In the genomic region with DNA sequence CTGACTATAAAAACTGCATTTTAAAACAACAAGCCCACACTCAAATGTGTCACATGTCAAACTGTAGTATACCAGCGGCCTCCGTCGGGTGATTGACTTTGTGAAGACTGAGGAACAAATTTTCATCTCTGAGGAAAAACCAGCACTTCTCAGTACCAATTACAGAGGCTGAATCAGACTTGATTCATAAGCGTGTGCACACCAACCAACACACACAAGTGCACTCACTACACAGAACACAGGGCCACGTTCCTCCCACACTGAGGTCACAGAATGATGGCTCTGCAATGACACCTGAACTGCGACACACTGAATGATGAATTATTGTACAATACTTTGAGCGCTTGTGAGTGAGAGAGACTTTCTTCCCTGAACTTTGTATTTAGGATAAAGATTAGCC, we compare ENCODE assay signal across 9 cellular contexts. TPM values are rescaled to one million over a fixed set of nuclear protein-coding genes. Genes with fewer than 3 reads are reported as not detected.
A peak's percentile ranks its signal among the peaks of the same experiment; 100 is the strongest.
DNase-seq lines count a peak whose midpoint lies in the region; ATAC-seq and TF ChIP-seq lines count a peak whose summit lies in the region.
"Had no signal": no experiment of that assay in that cellular context is flagged by ENCODE, and none has a peak within 500 bp of the region (broad histone marks: within the 10 kb centered on the region; RNA-seq: fewer than 3 reads in every experiment).

No MANE protein-coding gene starts in this region.

- H3K4me1 ChIP-seq in heart left ventricle (peaks cover 4 to 70% (median 40%) of the 10 kb centered on the region in 12 donors), muscle layer of duodenum (ENCODE audit: control insufficient read depth in 1 of 2, insufficient read depth in 2 of 2, low read length in 2 of 2) (peaks cover 24 to 27% of the 10 kb centered on the region in 2 donors), foreskin keratinocyte (peaks cover 11% of the 10 kb centered on the region)

- H3K4me3 ChIP-seq in heart left ventricle (no peak overlapping the region), muscle layer of duodenum (ENCODE audit: low read depth in 1 of 2, low read length in 2 of 2) (no peak overlapping the region)

- TF ChIP-seq POLR2A in heart left ventricle (IDR thresholded peaks at IDR 0.05), result no peak

- 75 to 86% (median 76%) methylated on average over 7 of the region's 7 CpGs for WGBS in heart left ventricle, 4 donors

- H3K9me3 ChIP-seq in heart left ventricle (peaks cover 0 to 8% (median 0%) of the 10 kb centered on the region in 12 donors), muscle layer of duodenum (ENCODE audit: control insufficient read depth in 1 of 2, low read length in 2 of 2) (no peaks in the 10 kb centered on the region)

- DNase-seq in heart left ventricle (no peak), Right ventricle myocardium inferior (ENCODE audit: missing footprints) (no peak), substantia nigra (lab: John Stamatoyannopoulos, UW) (no peak), SHP77 (lab: John Stamatoyannopoulos, UW) (no peak), foreskin keratinocyte (no peak)
- DNase-seq in activated naive CD4-positive, alpha-beta T cell treated with anti-CD3 and anti-CD28 coated beads, Interleukin-2, amount 50 U/mL, for 16 hours, result peak; percentile 59
- DNase-seq: anterior cingulate cortex had no signal

- H3K36me3 ChIP-seq in heart left ventricle, result peaks cover 0 to 27% (median 8%) of the 10 kb centered on the region in 9 donors
- peaks cover 0 to 5% of the 10 kb centered on the region in 2 donors for H3K36me3 ChIP-seq in muscle layer of duodenum (ENCODE audit: control insufficient read depth in 1 of 2, insufficient read depth in 2 of 2, low read length in 2 of 2)

- intact Hi-C loops in heart left ventricle (cut with DNase I), result loop anchor here in 2 of 10 donors (2.0 to 5.0 kb wide), 2 partner anchors 75 to 77 kb away; no protein-coding TSS in a partner anchor
- intact Hi-C loops in Right ventricle myocardium inferior (cut with DNase I), result no loop called here

- H3K27me3 ChIP-seq in heart left ventricle (no peaks in the 10 kb centered on the region), muscle layer of duodenum (ENCODE audit: low read depth, low read length) (no peaks in the 10 kb centered on the region), foreskin keratinocyte (no peaks in the 10 kb centered on the region)

- peak in 1 of 4 donors; percentile 58 for ATAC-seq in heart left ventricle
- ATAC-seq in Right ventricle myocardium inferior, result no peak
- no peak for ATAC-seq in HG02870 (IDR thresholded peaks at IDR 0.05; ENCODE audit: unreplicated experiment)
- no peak for ATAC-seq in foreskin keratinocyte

- H3K27ac ChIP-seq in heart left ventricle, result peak overlapping the region in 9 of 12 donors; percentile 24 to 78 (median 54)
- peak overlapping the region; percentile 56 for H3K27ac ChIP-seq in muscle layer of duodenum (ENCODE audit: low read length)
- no peak overlapping the region for H3K27ac ChIP-seq in substantia nigra (ENCODE audit: low read depth, low read length, poor library complexity, severe bottlenecking)
- no peak overlapping the region for H3K27ac ChIP-seq in foreskin keratinocyte

- no peak for TF ChIP-seq CTCF in heart left ventricle (IDR thresholded peaks at IDR 0.05)
- no peak for TF ChIP-seq CTCF in foreskin keratinocyte (conservative IDR thresholded peaks at IDR 0.05)

RNA-seq across cellular contexts. Expression of a gene that starts 29.6 kb away (rescaled TPM):
- 10 to 100 TPM; 19.8 to 78.0 (median 33.0) TPM for total RNA-seq in heart left ventricle
- polyA plus RNA-seq in heart left ventricle, result 10 to 100 TPM; 22.2 to 36.5 TPM
- 30.4 TPM for total RNA-seq in Right ventricle myocardium inferior
- total RNA-seq in foreskin keratinocyte, result 113 and 118 TPM in 2 replicates
- polyA plus RNA-seq in foreskin keratinocyte, result 91.9 and 101 TPM in 2 replicates

Comparison
In these comparisons a context has a peak if more than half of its experiments do, and no peak if none do; other contexts are left out.
1. H3K27ac ChIP-seq: peak in heart left ventricle (9 of 12) and muscle layer of duodenum (single experiment); none in substantia nigra (single experiment) and foreskin keratinocyte (single experiment).